ENCODE assay signal across 22 cellular contexts in genomic region chrX:115602308-115602707, GRCh38. TPM values are rescaled to one million over a fixed set of nuclear protein-coding genes. Genes with fewer than 3 reads are reported as not detected.
DNase-seq lines count a peak whose midpoint lies in the region; ATAC-seq, FAIRE-seq and TF ChIP-seq lines count a peak whose summit lies in the region.
"Had no signal": no experiment of that assay in that cellular context is flagged by ENCODE, and none has a peak within 500 bp of the region (broad histone marks: within the 10 kb centered on the region; RNA-seq: fewer than 3 reads in every experiment).

No MANE protein-coding gene starts in this region.

- H3K36me3 ChIP-seq in cardiac muscle cell: peaks cover 3% of the 10 kb centered on the region
- no peaks in the 10 kb centered on the region for H3K36me3 ChIP-seq in GM12878 (ENCODE audit: control insufficient read depth in 2 of 2, insufficient read depth in 2 of 2, low read length in 1 of 2)
- no peaks in the 10 kb centered on the region for H3K36me3 ChIP-seq in mesendoderm (ENCODE audit: control insufficient read depth, insufficient read depth, low read length)
- H3K36me3 ChIP-seq in uterus: no peaks in the 10 kb centered on the region
- H3K36me3 ChIP-seq: adrenal gland, neural progenitor cell had no signal

- in situ Hi-C loops in GM12878 (cut with MboI): no loop called here

- RAD21 ChIA-PET in GM12878 (lab: Charles Lee; ENCODE audit: unreplicated experiment): interaction anchor here (1.6 kb wide), 1 partner anchor 39 kb away, joined by 7 read pairs; no protein-coding TSS in a partner anchor

- H4K8ac ChIP-seq in mesendoderm (ENCODE audit: low read depth, low read length): no peak overlapping the region

- DNase-seq in cardiac muscle cell (ENCODE audit: low read depth in 1 of 2, low spot score in 1 of 2) (no peak), left ventricle myocardium superior (no peak), GM12878 (ENCODE audit: low read depth, low spot score) (no peak), mesendoderm (no peak), uterus (no peak), iPS-NIHi11 (ENCODE audit: low spot score) (no peak)
- DNase-seq in effector CD4-positive, alpha-beta T cell: no peak
- no peak for DNase-seq in stimulated activated CD4-positive, alpha-beta T cell treated with anti-CD3 and anti-CD28 coated beads, Interleukin-4, amount 100 ng/mL, for 1 hour
- DNase-seq: activated CD4-positive, alpha-beta T cell treated with anti-CD3 and anti-CD28 coated beads, Interleukin-2, amount 50 U/mL, for 4 hours; activated gamma-delta T cell treated with Interleukin-2 at 50 U/mL for 16 hours; adrenal gland; cerebellar nuclear complex; endodermal cell; H7; hypothalamus; kidney glomerular epithelial cell; NCI-H526; SHP77; T-cell had no signal

- no peaks in the 10 kb centered on the region for H3K79me1 ChIP-seq in mesendoderm (ENCODE audit: low read length)

- no peak for TF ChIP-seq RAD21 in GM12878 (IDR thresholded peaks at IDR 0.05; ENCODE audit: insufficient read depth, low read depth, low read length)

- POLR2A ChIA-PET in GM12878 (lab: Charles Lee): interaction anchor here (0.6 to 1.1 kb wide), 3 partner anchors 11 to 267 kb away, joined by 3 read pairs; no protein-coding TSS in a partner anchor

- FAIRE-seq in GM12878 (lab: Jason Lieb, UNC): no peak
- FAIRE-seq: A204.1 had no signal

- no peaks in the 10 kb centered on the region for H4K20me1 ChIP-seq in GM12878 (ENCODE audit: control insufficient read depth, insufficient read depth)

- H3K18ac ChIP-seq in mesendoderm (ENCODE audit: low read length): no peak overlapping the region

- H3K79me2 ChIP-seq in GM12878 (ENCODE audit: control insufficient read depth, insufficient read depth, low read length): no peaks in the 10 kb centered on the region
- H3K79me2 ChIP-seq in mesendoderm (ENCODE audit: control insufficient read depth, insufficient read depth, low read length): peaks cover 3% of the 10 kb centered on the region

- BruUV-seq in GM12878 (replicated peaks; lab: Mats Ljungman, UMichigan): no TSS peak

- CTCF ChIA-PET in GM12878 (lab: Yijun Ruan, JAX): interaction anchor here (1.0 to 1.4 kb wide), 2 partner anchors 10 to 20 kb away, joined by 3 read pairs; no protein-coding TSS in a partner anchor

- no peak overlapping the region for H2AFZ ChIP-seq in GM12878 (ENCODE audit: control insufficient read depth, low read depth, low read length)
- H2AFZ ChIP-seq: neural progenitor cell had no signal

- no peak overlapping the region for H2BK15ac ChIP-seq in mesendoderm (replicated peaks; ENCODE audit: low read depth)

- H3K4me1 ChIP-seq in cardiac muscle cell (ENCODE audit: low read depth) (peaks cover 14% of the 10 kb centered on the region), GM12878 (ENCODE audit: control insufficient read depth, insufficient read depth, low read length) (no peaks in the 10 kb centered on the region), mesendoderm (ENCODE audit: control insufficient read depth, low read depth, low read length) (peaks cover 4% of the 10 kb centered on the region), uterus (no peaks in the 10 kb centered on the region)
- H3K4me1 ChIP-seq: adrenal gland, neural progenitor cell had no signal

- no peak for TF ChIP-seq EP300 in GM12878 (IDR thresholded peaks at IDR 0.05; ENCODE audit: borderline replicate concordance in 1 of 2, control insufficient read depth in 1 of 2, low read depth in 2 of 2, low read length in 2 of 2)

- intact Hi-C loops in left ventricle myocardium superior (cut with micrococcal nuclease) (no loop called here), GM12878 (cut with micrococcal nuclease; ENCODE audit: unreplicated experiment) (no loop called here), uterus (cut with DNase I; ENCODE audit: low total_unique reads) (no loop called here)

- no peak overlapping the region for H2BK120ac ChIP-seq in mesendoderm (ENCODE audit: low read depth, low read length)

- no peak overlapping the region for H3K4ac ChIP-seq in mesendoderm (ENCODE audit: low read depth, low read length)

- H3K23ac ChIP-seq in mesendoderm (ENCODE audit: low read length): no peak overlapping the region

- no peak overlapping the region for H2AK5ac ChIP-seq in mesendoderm (ENCODE audit: low read length)

- TF ChIP-seq CTCF in cardiac muscle cell (IDR thresholded peaks at IDR 0.05; ENCODE audit: low read depth, low read length) (no peak), GM12878 (IDR thresholded peaks at IDR 0.05 in 2 of 3, conservative IDR thresholded peaks at IDR 0.05 in 1 of 3; ENCODE audit: control insufficient read depth in 2 of 3, extremely low read depth in 1 of 3, insufficient read depth in 1 of 3, low read depth in 3 of 3, low read length in 3 of 3) (no peak), uterus (IDR thresholded peaks at IDR 0.05) (no peak)

- ATAC-seq in left ventricle myocardium superior: no peak
- ATAC-seq in GM12878: peak; percentile 72
- ATAC-seq: T-cell had no signal

- H3K27me3 ChIP-seq in cardiac muscle cell (no peaks in the 10 kb centered on the region), GM12878 (replicated peaks in 1 of 2; ENCODE audit: control insufficient read depth in 2 of 2, insufficient read depth in 2 of 2, low read length in 1 of 2) (no peaks in the 10 kb centered on the region; a peak in 1 of 4 replicates), mesendoderm (ENCODE audit: insufficient read depth, low read length, poor library complexity) (no peaks in the 10 kb centered on the region), uterus (peaks cover 0 to 5% of the 10 kb centered on the region in 2 donors)
- H3K27me3 ChIP-seq: neural progenitor cell had no signal

- SMC1A ChIA-PET in GM12878 (lab: Charles Lee; ENCODE audit: uncharacterized antibody, unreplicated experiment): interaction anchor here (0.9 to 3.7 kb wide), 3 partner anchors 10 to 14 kb away, joined by 4 to 26 read pairs (median 8); no protein-coding TSS in a partner anchor

- H2BK5ac ChIP-seq in mesendoderm (ENCODE audit: low read length): peak overlapping the region; percentile 63

- H3K4me3 ChIP-seq in cardiac muscle cell: no peak overlapping the region
- no peak overlapping the region for H3K4me3 ChIP-seq in GM12878
- no peak overlapping the region for H3K4me3 ChIP-seq in mesendoderm (ENCODE audit: low read length)
- no peak overlapping the region for H3K4me3 ChIP-seq in uterus
- H3K4me3 ChIP-seq: adrenal gland; BLaER1 treated with 17β-estradiol and CSF1 and Interleukin-3, amounts not matched to agents 10 nM and 100 nM; neural progenitor cell had no signal

- H3K27ac ChIP-seq in cardiac muscle cell (peak overlapping the region; percentile 28), GM12878 (ENCODE audit: control insufficient read depth, insufficient read depth) (no peak overlapping the region), mesendoderm (ENCODE audit: low read depth, low read length) (no peak overlapping the region), uterus (peak overlapping the region; percentile 60 to 72)
- H3K27ac ChIP-seq: adrenal gland, neural progenitor cell had no signal

- H3K4me2 ChIP-seq in GM12878 (ENCODE audit: control insufficient read depth, insufficient read depth) (no peak overlapping the region), mesendoderm (ENCODE audit: low read length) (no peak overlapping the region)
- H3K4me2 ChIP-seq: neural progenitor cell had no signal

- no peak overlapping the region for H3K56ac ChIP-seq in mesendoderm (ENCODE audit: low read length)

- H3K9me3 ChIP-seq in cardiac muscle cell (ENCODE audit: low read depth): no peaks in the 10 kb centered on the region
- H3K9me3 ChIP-seq in GM12878 (replicated peaks; ENCODE audit: control insufficient read depth, insufficient read depth, low read length): no peaks in the 10 kb centered on the region
- H3K9me3 ChIP-seq in uterus: no peaks in the 10 kb centered on the region
- H3K9me3 ChIP-seq: adrenal gland had no signal

- H3K9ac ChIP-seq in GM12878 (ENCODE audit: control insufficient read depth, insufficient read depth, low read length): no peak overlapping the region
- H3K9ac ChIP-seq in mesendoderm (ENCODE audit: low read length): no peak overlapping the region
- H3K9ac ChIP-seq: BLaER1 treated with 17β-estradiol and CSF1 and Interleukin-3, amounts not matched to agents 10 nM and 100 nM; neural progenitor cell had no signal

- TF ChIP-seq POLR2A in GM12878 (IDR thresholded peaks at IDR 0.05; ENCODE audit: low read depth, low read length) (no peak), uterus (IDR thresholded peaks at IDR 0.05) (no peak)

- no peak overlapping the region for H4K5ac ChIP-seq in mesendoderm (ENCODE audit: low read length)

TF ChIP-seq in GM12878, 131 proteins besides CTCF, POLR2A, EP300 and RAD21 (continues in another document):
- TF ChIP-seq TCF12 (IDR thresholded peaks at IDR 0.05; ENCODE audit: low read depth, low read length) (no peak), HDAC2 (IDR thresholded peaks at IDR 0.05) (no peak), ETV6 (conservative IDR thresholded peaks at IDR 0.05 in 1 of 2, IDR thresholded peaks at IDR 0.05 in 1 of 2; ENCODE audit: borderline replicate concordance in 1 of 2, low read depth in 1 of 2) (no peak)

RNA-seq across cellular contexts. Expression of gene PLS3, which starts 41.3 kb away (rescaled TPM):
- 114 and 140 TPM in 2 replicates for total RNA-seq in cardiac muscle cell
- polyA plus RNA-seq in cardiac muscle cell: 168 and 218 TPM in 2 replicates
- total RNA-seq in left ventricle myocardium superior: 40.8 TPM
- total RNA-seq in GM12878 (2013; cell fraction: nucleolus; rRNA removed): 27.8 and 30.3 TPM in 2 replicates
- 178 and 201 TPM in 2 replicates for total RNA-seq in GM12878 (2014; rRNA removed)
- 231 TPM in 2 replicates for total RNA-seq in GM12878 (2014; rRNA removed; fragmentation: Illumina TruSeq; extraction: Trizol)
- total RNA-seq in GM12878 (2021): 161 and 164 TPM in 2 replicates
- 7.4 TPM for polyA plus RNA-seq in GM12878 (2011; ENCODE audit: low read depth)
- polyA plus RNA-seq in GM12878 (2011; rRNA removed): 47.6 and 83.4 TPM in 2 replicates
- polyA plus RNA-seq in GM12878 (2011; cell fraction: cytosol; rRNA removed): 16.3 and 22.1 TPM in 2 replicates
- 14.2 and 21.5 TPM in 2 replicates for polyA plus RNA-seq in GM12878 (2011; cell fraction: nucleus; rRNA removed)
- 8.4 and 13.8 TPM in 2 replicates for polyA plus RNA-seq in GM12878 (2012)
- 233 and 285 TPM in 2 replicates for polyA plus RNA-seq in GM12878 (2014; fragmentation: Illumina TruSeq; extraction: Trizol)
- 100 to 1,000 TPM; 122 to 169 TPM for polyA plus RNA-seq in GM12878 (2014; fragmentation: Nextera tagmentation; extraction: Ambion mirVana)
- polyA plus RNA-seq in GM12878 (2014; rRNA removed): 119 and 130 TPM in 2 replicates
- 100 to 1,000 TPM; 227 to 236 TPM for polyA plus RNA-seq in GM12878 (2016; fragmentation: Nextera tagmentation; extraction: Ambion mirVana)
- polyA minus RNA-seq in GM12878 (2011; rRNA and poly(A)+ RNA removed): 23.6 and 41.0 TPM in 2 replicates
- 10.6 and 18.0 TPM in 2 replicates for polyA minus RNA-seq in GM12878 (2011; cell fraction: cytosol; rRNA and poly(A)+ RNA removed)
- polyA minus RNA-seq in GM12878 (2011; cell fraction: nucleus; rRNA and poly(A)+ RNA removed): 3.4 and 5.9 TPM in 2 replicates
- polyA plus RNA-seq in mesendoderm (2013, experiment 1 of 2): 92.9 TPM
- 94.0 TPM for polyA plus RNA-seq in mesendoderm (2013, experiment 2 of 2)
- 100 to 1,000 TPM; 129 to 268 (median 174) TPM for total RNA-seq in uterus

Comparison
In these comparisons a context has a peak if more than half of its experiments do, and no peak if none do; other contexts are left out.
1. H3K27ac ChIP-seq: peak in cardiac muscle cell (single experiment) and uterus (2 of 2); none in GM12878 (single experiment) and mesendoderm (single experiment).